In genomic region chr1:31548899-31549806, GRCh38 we compare ENCODE assay signal across 8 cellular contexts. TPM values are rescaled to one million over a fixed set of nuclear protein-coding genes. Genes with fewer than 3 reads are reported as not detected.
DNase-seq lines count a peak whose midpoint lies in the region; ATAC-seq and TF ChIP-seq lines count a peak whose summit lies in the region.

No MANE protein-coding gene starts in this region.

- no peaks in the 10 kb centered on the region for H3K36me3 ChIP-seq in left lung

- peak overlapping the region; percentile 41 for H3K4me3 Mint-ChIP-seq in dendritic cell treated with granulocyte-macrophage colony-stimulating factor and Interleukin-4, amounts not matched to agents 40 ng/mL and 50 ng/mL, for 4 days

- peaks cover 10 to 16% of the 10 kb centered on the region in 2 donors for H3K4me1 ChIP-seq in left lung

- no peaks in the 10 kb centered on the region for H3K36me3 Mint-ChIP-seq in dendritic cell treated with granulocyte-macrophage colony-stimulating factor and Interleukin-4, amounts not matched to agents 40 ng/mL and 50 ng/mL, for 4 days (ENCODE audit: low read depth)

- H3K4me3 ChIP-seq in AG10803 (ENCODE audit: low read length): peak overlapping the region; percentile 56
- H3K4me3 ChIP-seq in left lung: peak overlapping the region in 1 of 2 donors; percentile 7

- peaks cover 0 to 15% of the 10 kb centered on the region in 2 donors for H3K27me3 ChIP-seq in left lung

- peak; percentile 76 for DNase-seq in AG10803 (ENCODE audit: low read depth)
- peak; percentile 33 for DNase-seq in NCI-H510A (lab: John Stamatoyannopoulos, UW)
- DNase-seq in activated CD4-positive, alpha-beta T cell treated with anti-CD3 and anti-CD28 coated beads for 48 hours: peak; percentile 92
- DNase-seq in left lung: peak; percentile 61 to 87
- peak; percentile 74 to 82 for DNase-seq in stimulated activated CD4-positive, alpha-beta T cell treated with anti-CD3 and anti-CD28 coated beads, Interleukin-4, amount 100 ng/mL, for 4 hours

- peak overlapping the region in 1 of 2 donors; percentile 57 for H3K27ac ChIP-seq in left lung

- H3K27ac Mint-ChIP-seq in dendritic cell treated with granulocyte-macrophage colony-stimulating factor and Interleukin-4, amounts not matched to agents 40 ng/mL and 50 ng/mL, for 4 days: peak overlapping the region; percentile 23

- intact Hi-C loops in dendritic cell treated with granulocyte-macrophage colony-stimulating factor and Interleukin-4, amounts not matched to agents 40 ng/mL and 50 ng/mL, for 4 days (cut with micrococcal nuclease): loop anchor here (1.0 to 5.0 kb wide), 4 partner anchors 42 to 155 kb away; no protein-coding TSS in a partner anchor
- intact Hi-C loops in left lung (cut with DNase I): no loop called here

- H3K4me1 Mint-ChIP-seq in dendritic cell treated with granulocyte-macrophage colony-stimulating factor and Interleukin-4, amounts not matched to agents 40 ng/mL and 50 ng/mL, for 4 days (ENCODE audit: low read depth): peaks cover 17% of the 10 kb centered on the region

- TF ChIP-seq CTCF in AG10803 (conservative IDR thresholded peaks at IDR 0.05; ENCODE audit: low read length): peak; percentile 90
- peak; percentile 93 to 97 for TF ChIP-seq CTCF in left lung (IDR thresholded peaks at IDR 0.05)

- no peaks in the 10 kb centered on the region for H3K27me3 Mint-ChIP-seq in dendritic cell treated with granulocyte-macrophage colony-stimulating factor and Interleukin-4, amounts not matched to agents 40 ng/mL and 50 ng/mL, for 4 days

- no peaks in the 10 kb centered on the region for H3K9me3 ChIP-seq in left lung

- ATAC-seq in GM19023 (IDR thresholded peaks at IDR 0.05; ENCODE audit: unreplicated experiment): peak; percentile 57
- ATAC-seq in HG03378 (IDR thresholded peaks at IDR 0.05; ENCODE audit: unreplicated experiment): peak; percentile 79
- ATAC-seq in left lung: peak; percentile 99

- H3K9me3 Mint-ChIP-seq in dendritic cell treated with granulocyte-macrophage colony-stimulating factor and Interleukin-4, amounts not matched to agents 40 ng/mL and 50 ng/mL, for 4 days: no peaks in the 10 kb centered on the region

RNA-seq across cellular contexts. Expression of gene TINAGL1, which starts 27.2 kb away (rescaled TPM):
- 100 to 1,000 TPM in 1 of 2 donors, 10 to 100 TPM in 1; 66.6 to 106 TPM for total RNA-seq in left lung

Comparison
In these comparisons a context has a peak if more than half of its experiments do, and no peak if none do; other contexts are left out.
1. DNase-seq: peak in every context shown above with its lines; median percentile 92 in activated CD4-positive, alpha-beta T cell treated with anti-CD3 and anti-CD28 coated beads for 48 hours; 78 in stimulated activated CD4-positive, alpha-beta T cell treated with anti-CD3 and anti-CD28 coated beads, Interleukin-4, amount 100 ng/mL, for 4 hours; 76 in AG10803; 74 in left lung; 33 in NCI-H510A.